ENCODE assay signal across 7 cellular contexts in the genomic region with DNA sequence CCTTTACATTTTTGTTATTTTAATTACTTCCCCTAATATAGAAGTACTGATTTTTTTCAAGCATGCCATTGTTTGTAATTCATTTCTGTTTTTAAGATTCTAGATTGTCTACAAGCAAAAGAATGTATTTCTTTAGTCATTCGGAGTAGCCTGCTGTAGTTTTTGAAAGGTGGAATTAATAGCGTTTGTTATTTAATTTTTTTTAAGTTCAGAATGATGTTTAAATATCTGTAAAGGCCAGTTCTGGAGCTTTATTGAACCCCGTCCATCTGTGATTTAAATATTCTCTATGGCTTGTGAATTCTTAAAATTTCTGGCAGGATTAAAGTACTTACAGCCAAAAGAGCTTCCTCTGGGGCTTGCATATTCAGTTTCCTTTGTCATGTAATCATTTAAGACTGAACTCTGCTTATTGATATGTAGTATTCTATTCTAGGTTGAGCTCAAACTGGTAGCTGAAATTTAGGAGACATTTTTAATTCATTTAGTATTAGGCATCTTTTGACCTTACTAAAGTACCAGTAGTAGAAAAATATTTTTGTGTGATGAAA. TPM values are rescaled to one million over a fixed set of nuclear protein-coding genes. Genes with fewer than 3 reads are reported as not detected.
A peak's percentile ranks its signal among the peaks of the same experiment; 100 is the strongest.
DNase-seq lines count a peak whose midpoint lies in the region; ATAC-seq and TF ChIP-seq lines count a peak whose summit lies in the region.

No MANE protein-coding gene starts in this region.

- peak overlapping the region; percentile 8 for H3K4me3 ChIP-seq in hepatocyte
- H3K4me3 ChIP-seq in spleen: peak overlapping the region in 3 of 8 donors; percentile 74 to 80 (median 74)

- H3K9me2 ChIP-seq in hepatocyte (replicated peaks; ENCODE audit: insufficient read depth): no peaks in the 10 kb centered on the region

- no peak for ATAC-seq in activated CD8-positive, alpha-beta T cell treated with anti-CD3 and anti-CD28 coated beads for 36 hours
- ATAC-seq in HG03159 (IDR thresholded peaks at IDR 0.05; ENCODE audit: unreplicated experiment): no peak
- no peak for ATAC-seq in HG03045 (IDR thresholded peaks at IDR 0.05; ENCODE audit: unreplicated experiment)

- peaks cover 52% of the 10 kb centered on the region for H3K36me3 Mint-ChIP-seq in HFFc6 (ENCODE audit: low read depth)
- peaks cover 52% of the 10 kb centered on the region for H3K36me3 Mint-ChIP-seq in activated CD8-positive, alpha-beta T cell treated with anti-CD3 and anti-CD28 coated beads for 36 hours (ENCODE audit: low read depth)

- no peak for DNase-seq in HFFc6
- no peak for DNase-seq in activated CD8-positive, alpha-beta T cell treated with anti-CD3 and anti-CD28 coated beads for 36 hours
- no peak for DNase-seq in hepatocyte (ENCODE audit: low spot score)
- DNase-seq in spleen: no peak
- no peak for DNase-seq in HuH-7 (ENCODE audit: low spot score)

- POLR2A ChIA-PET in activated CD8-positive, alpha-beta T cell treated with anti-CD3 and anti-CD28 coated beads for 36 hours (lab: Charles Lee): no interaction called here

- H2AFZ ChIP-seq in hepatocyte: no peak overlapping the region

- peak overlapping the region; percentile 85 for H3K4me2 ChIP-seq in hepatocyte

- peaks cover 28% of the 10 kb centered on the region for H3K4me1 ChIP-seq in hepatocyte (ENCODE audit: insufficient read depth)
- H3K4me1 ChIP-seq in spleen: peaks cover 8 to 93% (median 66%) of the 10 kb centered on the region in 6 donors

- H3K4me1 Mint-ChIP-seq in HFFc6 (ENCODE audit: low read depth): peaks cover 74% of the 10 kb centered on the region
- H3K4me1 Mint-ChIP-seq in activated CD8-positive, alpha-beta T cell treated with anti-CD3 and anti-CD28 coated beads for 36 hours (ENCODE audit: low read depth): peaks cover 62% of the 10 kb centered on the region

- H3K4me3 Mint-ChIP-seq in HFFc6: peak overlapping the region; percentile 94
- peak overlapping the region; percentile 94 for H3K4me3 Mint-ChIP-seq in activated CD8-positive, alpha-beta T cell treated with anti-CD3 and anti-CD28 coated beads for 36 hours

- peaks cover 29% of the 10 kb centered on the region for H4K20me1 ChIP-seq in hepatocyte (ENCODE audit: insufficient read depth, poor library complexity, severe bottlenecking)

- CTCF ChIA-PET in activated CD8-positive, alpha-beta T cell treated with anti-CD3 and anti-CD28 coated beads for 36 hours (lab: Charles Lee): interaction anchor here (0.8 to 5.3 kb wide), 31 partner anchors 7 to 215 kb away, joined by 3 to 60 read pairs (median 6); no protein-coding TSS in a partner anchor

- peaks cover 26% of the 10 kb centered on the region for H3K27me3 Mint-ChIP-seq in HFFc6 (ENCODE audit: insufficient read depth)
- H3K27me3 Mint-ChIP-seq in activated CD8-positive, alpha-beta T cell treated with anti-CD3 and anti-CD28 coated beads for 36 hours: no peaks in the 10 kb centered on the region

- TF ChIP-seq CTCF in HFFc6 (IDR thresholded peaks at IDR 0.05): peak; percentile 54; the same call in 1 of the 2 replicates
- TF ChIP-seq CTCF in activated CD8-positive, alpha-beta T cell treated with anti-CD3 and anti-CD28 coated beads for 36 hours (IDR thresholded peaks at IDR 0.05): peak; percentile 60
- TF ChIP-seq CTCF in hepatocyte (IDR thresholded peaks at IDR 0.05; ENCODE audit: poor library complexity): no peak
- TF ChIP-seq CTCF in spleen (IDR thresholded peaks at IDR 0.05 in 8 of 11, conservative IDR thresholded peaks at IDR 0.05 in 3 of 11): peak in 3 of 11 experiments; percentile 8 to 33 (median 14)

- H3K27me3 ChIP-seq in hepatocyte (no peaks in the 10 kb centered on the region), spleen (replicated peaks in 1 of 7) (no peaks in the 10 kb centered on the region)

- H3K9me3 Mint-ChIP-seq in HFFc6: no peaks in the 10 kb centered on the region
- no peaks in the 10 kb centered on the region for H3K9me3 Mint-ChIP-seq in activated CD8-positive, alpha-beta T cell treated with anti-CD3 and anti-CD28 coated beads for 36 hours

- H3K9me3 ChIP-seq in hepatocyte (ENCODE audit: low read depth) (no peaks in the 10 kb centered on the region), spleen (no peaks in the 10 kb centered on the region)

- intact Hi-C loops in activated CD8-positive, alpha-beta T cell treated with anti-CD3 and anti-CD28 coated beads for 36 hours (cut with micrococcal nuclease): no loop called here
- intact Hi-C loops in spleen (cut with DNase I; ENCODE audit: low total_unique reads): loop anchor here (5.0 to 10.0 kb wide), 3 partner anchors 132 to 210 kb away; no protein-coding TSS in a partner anchor

- H3K36me3 ChIP-seq in hepatocyte (replicated peaks; ENCODE audit: insufficient read depth, low read depth): no peaks in the 10 kb centered on the region
- peaks cover 0 to 35% (median 24%) of the 10 kb centered on the region in 6 donors for H3K36me3 ChIP-seq in spleen

- peak overlapping the region; percentile 99 for H3K27ac Mint-ChIP-seq in HFFc6
- H3K27ac Mint-ChIP-seq in activated CD8-positive, alpha-beta T cell treated with anti-CD3 and anti-CD28 coated beads for 36 hours: peak overlapping the region; percentile 99

- WGBS in hepatocyte (ENCODE audit: low lambda C conversion rate, missing lambda C conversion rate): 20% methylated on average over 3 of the region's 3 CpGs
- 47 to 65% (median 58%) methylated on average over 3 of the region's 3 CpGs for WGBS in spleen, 5 donors

- H3K79me2 ChIP-seq in hepatocyte: peaks cover 88% of the 10 kb centered on the region

- H3K27ac ChIP-seq in hepatocyte (peak overlapping the region; percentile 99), spleen (peak overlapping the region; percentile 94 to 99 (median 99))

- no peak for TF ChIP-seq POLR2A in spleen (IDR thresholded peaks at IDR 0.05)

RNA-seq across cellular contexts. Expression of gene TGIF1, which starts 5.2 kb away (rescaled TPM):
- 10 to 100 TPM; 41.3 to 59.9 (median 55.8) TPM for total RNA-seq in HFFc6 (2021; fragmentation: NEBNext Ultra II Directional; extraction: Animal tissue kit (Norgen Biotek cat#: 25700))
- total RNA-seq in activated CD8-positive, alpha-beta T cell treated with anti-CD3 and anti-CD28 coated beads for 36 hours: 10 to 100 TPM; 33.3 to 34.5 TPM
- 129 and 162 TPM in 2 replicates for total RNA-seq in hepatocyte
- polyA plus RNA-seq in hepatocyte: 152 and 193 TPM in 2 replicates
- total RNA-seq in spleen: 10 to 100 TPM; 25.3 to 64.5 (median 39.9) TPM
- 10 to 100 TPM; 27.7 to 35.7 (median 28.4) TPM for polyA plus RNA-seq in spleen
